In genomic region chr10:100082276-100082675, GRCh38 we compare ENCODE assay signal across 4 cellular contexts. TPM values are rescaled to one million over a fixed set of nuclear protein-coding genes. Genes with fewer than 3 reads are reported as not detected.
"Had no signal": no experiment of that assay in that cellular context is flagged by ENCODE, and none has a peak within 500 bp of the region (broad histone marks: within the 10 kb centered on the region; RNA-seq: fewer than 3 reads in every experiment).

No MANE protein-coding gene starts in this region.

RNA-seq across cellular contexts. Expression of gene CPN1, which starts 0.6 kb away (rescaled TPM):
- total RNA-seq: GM23338, H9, HT-29 had no signal
- polyA plus RNA-seq: IgD-negative memory B cell had no signal
